Comparison of ENCODE assay signal across 1 cellular context in the genomic region with DNA sequence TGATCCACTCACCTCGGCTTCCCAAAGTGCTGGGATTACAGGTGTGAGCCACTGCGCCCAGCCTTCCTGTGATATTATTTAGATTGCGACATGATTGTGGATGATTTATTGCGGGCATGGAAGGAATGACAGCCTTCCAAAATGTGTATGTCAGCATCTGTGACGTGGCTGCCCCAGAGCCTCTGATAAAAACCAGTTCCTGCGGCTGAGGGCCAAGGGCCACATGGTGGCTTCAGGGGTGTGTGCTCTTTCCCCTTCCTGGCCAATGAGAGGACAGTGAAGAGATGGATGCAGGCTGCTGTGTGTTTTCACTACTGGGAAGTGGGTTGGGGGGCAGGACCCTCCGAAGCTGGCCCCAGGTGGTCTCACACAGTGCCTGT.
A peak's percentile ranks its signal among the peaks of the same experiment; 100 is the strongest.
TF ChIP-seq lines count a peak whose summit lies in the region.

No MANE protein-coding gene starts in this region.

TF ChIP-seq in liver, 16 proteins besides CTCF, POLR2A, EP300 and RAD21 (continued from another document):
- TF ChIP-seq, protein P1, sequence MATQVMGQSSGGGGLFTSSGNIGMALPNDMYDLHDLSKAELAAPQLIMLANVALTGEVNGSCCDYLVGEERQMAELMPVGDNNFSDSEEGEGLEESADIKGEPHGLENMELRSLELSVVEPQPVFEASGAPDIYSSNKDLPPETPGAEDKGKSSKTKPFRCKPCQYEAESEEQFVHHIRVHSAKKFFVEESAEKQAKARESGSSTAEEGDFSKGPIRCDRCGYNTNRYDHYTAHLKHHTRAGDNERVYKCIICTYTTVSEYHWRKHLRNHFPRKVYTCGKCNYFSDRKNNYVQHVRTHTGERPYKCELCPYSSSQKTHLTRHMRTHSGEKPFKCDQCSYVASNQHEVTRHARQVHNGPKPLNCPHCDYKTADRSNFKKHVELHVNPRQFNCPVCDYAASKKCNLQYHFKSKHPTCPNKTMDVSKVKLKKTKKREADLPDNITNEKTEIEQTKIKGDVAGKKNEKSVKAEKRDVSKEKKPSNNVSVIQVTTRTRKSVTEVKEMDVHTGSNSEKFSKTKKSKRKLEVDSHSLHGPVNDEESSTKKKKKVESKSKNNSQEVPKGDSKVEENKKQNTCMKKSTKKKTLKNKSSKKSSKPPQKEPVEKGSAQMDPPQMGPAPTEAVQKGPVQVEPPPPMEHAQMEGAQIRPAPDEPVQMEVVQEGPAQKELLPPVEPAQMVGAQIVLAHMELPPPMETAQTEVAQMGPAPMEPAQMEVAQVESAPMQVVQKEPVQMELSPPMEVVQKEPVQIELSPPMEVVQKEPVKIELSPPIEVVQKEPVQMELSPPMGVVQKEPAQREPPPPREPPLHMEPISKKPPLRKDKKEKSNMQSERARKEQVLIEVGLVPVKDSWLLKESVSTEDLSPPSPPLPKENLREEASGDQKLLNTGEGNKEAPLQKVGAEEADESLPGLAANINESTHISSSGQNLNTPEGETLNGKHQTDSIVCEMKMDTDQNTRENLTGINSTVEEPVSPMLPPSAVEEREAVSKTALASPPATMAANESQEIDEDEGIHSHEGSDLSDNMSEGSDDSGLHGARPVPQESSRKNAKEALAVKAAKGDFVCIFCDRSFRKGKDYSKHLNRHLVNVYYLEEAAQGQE (IDR thresholded peaks at IDR 0.05) = no peak
- TF ChIP-seq RXRA (IDR thresholded peaks at IDR 0.05) = peak in 1 of 2 donors; percentile 60
- peak in 1 of 2 donors; percentile 38 for TF ChIP-seq HNF4A (conservative IDR thresholded peaks at IDR 0.05)
- no peak for TF ChIP-seq FOXA2 (IDR thresholded peaks at IDR 0.05)
- peak; percentile 87 for TF ChIP-seq YY1 (IDR thresholded peaks at IDR 0.05)
- TF ChIP-seq JUND (IDR thresholded peaks at IDR 0.05) = peak in 1 of 2 donors; percentile 73
- peak in 1 of 2 donors; percentile 36 for TF ChIP-seq EGR1 (IDR thresholded peaks at IDR 0.05; ENCODE audit: low read depth in 2 of 2)
TF ChIP-seq in liver: peak in this region for 5.
